In the genomic region with DNA sequence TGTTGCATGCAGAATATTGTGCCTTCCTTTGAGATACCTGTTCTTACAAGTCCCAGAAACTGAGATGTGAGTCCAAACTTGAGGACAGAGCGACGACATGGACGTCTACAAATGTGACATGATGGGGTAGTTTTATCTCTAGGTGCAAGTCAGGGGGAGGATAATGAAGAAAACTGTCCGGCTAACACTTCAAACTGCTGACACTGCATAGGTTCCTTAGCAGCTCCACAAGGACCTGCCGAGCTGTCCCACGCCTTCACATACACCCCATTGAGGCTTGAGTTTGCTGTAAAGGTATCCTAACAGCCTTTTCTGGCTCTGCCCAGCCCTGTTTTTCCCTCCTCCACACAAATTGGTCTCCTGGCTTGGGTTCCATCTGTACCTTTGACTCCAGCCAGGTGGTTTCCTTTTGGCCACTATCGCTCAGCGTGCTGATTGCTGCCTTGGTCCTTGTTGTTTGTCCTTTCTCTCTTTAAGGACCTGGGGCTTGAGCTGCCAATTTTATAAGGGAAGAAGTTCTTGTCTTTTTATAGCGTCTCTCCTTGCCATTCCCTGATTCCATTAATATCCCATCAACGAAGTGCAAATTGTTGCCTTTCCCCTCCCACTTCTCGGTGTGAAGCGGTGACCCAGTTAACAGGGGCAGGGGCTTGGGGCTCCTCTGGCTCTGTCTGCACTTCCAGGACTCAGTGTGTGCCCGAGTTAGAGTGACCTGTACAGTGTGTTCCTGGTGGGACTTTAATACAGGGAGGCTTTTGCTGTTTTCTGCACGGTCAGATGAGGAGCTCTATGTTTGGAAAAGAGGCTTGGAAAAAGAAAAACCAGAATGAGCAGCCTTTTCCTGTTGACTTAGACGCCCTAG, we compare ENCODE assay signal across 22 cellular contexts.
DNase-seq lines count a peak whose midpoint lies in the region; ATAC-seq, FAIRE-seq and TF ChIP-seq lines count a peak whose summit lies in the region.
"Had no signal": no experiment of that assay in that cellular context is flagged by ENCODE, and none has a peak within 500 bp of the region (broad histone marks: within the 10 kb centered on the region; RNA-seq: fewer than 3 reads in every experiment).

No MANE protein-coding gene starts in this region.

- CTCF ChIA-PET in HEK293T (lab: Yijun Ruan, JAX), result interaction anchor here (1.1 kb wide), 1 partner anchor 440 kb away, joined by 3 read pairs; no protein-coding TSS in a partner anchor

- H3K27ac ChIP-seq in 22Rv1 (peak overlapping the region; percentile 97), right atrium auricular region (peak overlapping the region; percentile 55 to 78), pancreas (peak overlapping the region in 2 of 4 donors; percentile 39 to 48)
- H3K27ac ChIP-seq: KMS-11, PC-9, spleen, upper lobe of right lung had no signal

- peak; percentile 57 to 72 (median 64) for ATAC-seq in pancreas
- no peak for ATAC-seq in HG02763 (IDR thresholded peaks at IDR 0.05; ENCODE audit: unreplicated experiment)
- ATAC-seq in GM19467 (IDR thresholded peaks at IDR 0.05; ENCODE audit: unreplicated experiment), result no peak
- ATAC-seq: upper lobe of right lung had no signal

- peak overlapping the region; percentile 24 for H3K9ac ChIP-seq in adipocyte (ENCODE audit: low read length)
- H3K9ac ChIP-seq: KMS-11 had no signal

- 42 to 48% methylated on average over 15 of the region's 15 CpGs for WGBS in pancreas, 2 donors

- no peak for DNase-seq in adipocyte (ENCODE audit: low read depth)
- DNase-seq in right atrium auricular region (ENCODE audit: low spot score), result no peak
- DNase-seq in pancreas, result peak in 2 of 6 donors; percentile 33 to 47
- DNase-seq in activated CD4-positive, CD25-positive, alpha-beta regulatory T cell (lab: John Stamatoyannopoulos, UW), result no peak
- no peak for DNase-seq in HEK293T (ENCODE audit: extremely low spot score)
- DNase-seq: activated gamma-delta T cell treated with Interleukin-2 at 50 U/mL for 16 hours; amygdala; Calu3; central memory CD4-positive, alpha-beta T cell; effector CD4-positive, alpha-beta T cell; foreskin melanocyte; NCI-H187; PC-9; spleen; stimulated activated CD4-positive, alpha-beta T cell treated with anti-CD3 and anti-CD28 coated beads, Interleukin-4, amount 100 ng/mL, for 24 hours; upper lobe of right lung had no signal

- H3K36me3 ChIP-seq in adipocyte (ENCODE audit: control insufficient read depth, insufficient read depth, low read length, severe bottlenecking), result no peaks in the 10 kb centered on the region
- no peaks in the 10 kb centered on the region for H3K36me3 ChIP-seq in right atrium auricular region
- H3K36me3 ChIP-seq in pancreas, result no peaks in the 10 kb centered on the region
- H3K36me3 ChIP-seq: spleen, upper lobe of right lung had no signal

- peaks cover 74% of the 10 kb centered on the region for H3K4me1 ChIP-seq in adipocyte (ENCODE audit: control insufficient read depth, insufficient read depth, low read length)
- H3K4me1 ChIP-seq in right atrium auricular region, result peaks cover 0 to 25% of the 10 kb centered on the region in 2 donors
- H3K4me1 ChIP-seq in pancreas, result peaks cover 17 to 25% (median 18%) of the 10 kb centered on the region in 3 donors

- no peak for TF ChIP-seq CTCF in 22Rv1 (IDR thresholded peaks at IDR 0.05)
- TF ChIP-seq CTCF in right atrium auricular region (IDR thresholded peaks at IDR 0.05), result no peak
- TF ChIP-seq CTCF in pancreas (IDR thresholded peaks at IDR 0.05), result no peak

- H3K27me3 ChIP-seq in adipocyte (replicated peaks; ENCODE audit: control insufficient read depth, insufficient read depth, low read length) (no peaks in the 10 kb centered on the region), right atrium auricular region (no peaks in the 10 kb centered on the region), pancreas (no peaks in the 10 kb centered on the region)
- H3K27me3 ChIP-seq: spleen, upper lobe of right lung had no signal

- intact Hi-C loops in pancreas (cut with DNase I), result loop anchor here in 2 of 3 donors (10.0 kb wide), 4 partner anchors 68 to 468 kb away; a partner anchor contains a TSS

- POLR2A ChIA-PET in HEK293T (lab: Yijun Ruan, JAX), result no interaction called here

- FAIRE-seq in pancreas (lab: Jason Lieb, UNC), result no peak
- FAIRE-seq: A204.1, GM18507 had no signal

- H3K9me3 ChIP-seq in adipocyte (ENCODE audit: control insufficient read depth, low read length) (no peaks in the 10 kb centered on the region), right atrium auricular region (no peaks in the 10 kb centered on the region), pancreas (no peaks in the 10 kb centered on the region)
- H3K9me3 ChIP-seq: spleen, upper lobe of right lung had no signal

- no peak overlapping the region for H3K4me3 ChIP-seq in adipocyte (ENCODE audit: low read length)
- H3K4me3 ChIP-seq in right atrium auricular region, result no peak overlapping the region
- H3K4me3 ChIP-seq in pancreas, result peak overlapping the region in 1 of 4 donors; percentile 24
- H3K4me3 ChIP-seq: PC-9, spleen, upper lobe of right lung had no signal

TF ChIP-seq in HEK293T, 16 proteins besides CTCF, POLR2A, EP300 and RAD21:
- no peak for TF ChIP-seq ZNF384 (IDR thresholded peaks at IDR 0.05)
- TF ChIP-seq BHLHE40 (IDR thresholded peaks at IDR 0.05; ENCODE audit: borderline replicate concordance), result no peak
- no peak for TF ChIP-seq FOXA1 (IDR thresholded peaks at IDR 0.05)
- TF ChIP-seq ELF4 (IDR thresholded peaks at IDR 0.05), result no peak
- no peak for TF ChIP-seq TARDBP (IDR thresholded peaks at IDR 0.05)
- no peak for TF ChIP-seq FOXK2 (IDR thresholded peaks at IDR 0.05)

Comparison
In these comparisons a context has a peak if more than half of its experiments do, and no peak if none do; other contexts are left out.
1. ATAC-seq: peak in pancreas (4 of 4); none in HG02763 (single experiment) and GM19467 (single experiment).